In the genomic region with DNA sequence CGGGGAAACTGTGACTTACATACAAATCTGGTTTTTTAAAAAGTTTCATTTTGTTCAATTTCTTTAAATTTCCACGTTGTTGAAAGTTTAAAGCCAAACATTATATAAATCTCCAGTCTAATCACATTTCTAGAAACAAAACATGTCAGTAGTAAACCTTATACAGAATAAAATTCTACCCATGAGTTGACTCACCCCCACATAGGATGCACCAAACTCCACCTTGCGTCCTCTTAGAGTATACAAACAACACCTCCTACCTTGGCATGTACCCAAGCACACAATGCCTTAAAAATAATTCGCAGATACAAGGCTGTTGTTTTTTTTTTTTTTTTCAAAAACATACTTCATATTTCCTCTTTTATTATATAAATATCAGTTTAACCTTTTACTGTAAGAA, we compare ENCODE assay signal across 8 cellular contexts. TPM values are rescaled to one million over a fixed set of nuclear protein-coding genes. Genes with fewer than 3 reads are reported as not detected.
DNase-seq lines count a peak whose midpoint lies in the region; ATAC-seq and TF ChIP-seq lines count a peak whose summit lies in the region.

No MANE protein-coding gene starts in this region.

- TF ChIP-seq CTCF in heart right ventricle (IDR thresholded peaks at IDR 0.05) (peak in 1 of 9 donors; percentile 12), fibroblast of villous mesenchyme (IDR thresholded peaks at IDR 0.05; ENCODE audit: insufficient read depth, low read depth, low read length) (peak; percentile 26)

- H3K4me1 ChIP-seq in heart right ventricle, result peaks cover 4 to 78% (median 70%) of the 10 kb centered on the region in 9 donors

- ATAC-seq in heart right ventricle (no peak), Right ventricle myocardium inferior (no peak), HG02884 (IDR thresholded peaks at IDR 0.05; ENCODE audit: unreplicated experiment) (no peak)
- ATAC-seq in stimulated activated memory B cell treated with anti-CD40 and anti-IgM and Interleukin-4, amounts not matched to agents 10 μg/mL and 1 μg/mL and 100 μg/mL, for 72 hours, result no peak

- no peaks in the 10 kb centered on the region for H3K27me3 ChIP-seq in heart right ventricle

- H3K4me3 ChIP-seq in heart right ventricle (peak overlapping the region in 9 of 10 donors; percentile 11 to 98 (median 87)), fibroblast of villous mesenchyme (ENCODE audit: low read depth, low read length) (peak overlapping the region; percentile 63)

- no peaks in the 10 kb centered on the region for H3K9me3 ChIP-seq in heart right ventricle

- H3K27ac Mint-ChIP-seq in activated CD4-positive, alpha-beta memory T cell treated with anti-CD3 and anti-CD28 coated beads for 36 hours, result peak overlapping the region; percentile 52
- H3K27ac Mint-ChIP-seq in stimulated activated memory B cell treated with anti-CD40 and anti-IgM and Interleukin-4, amounts not matched to agents 10 μg/mL and 1 μg/mL and 100 μg/mL, for 72 hours, result peak overlapping the region; percentile 89

- intact Hi-C loops in heart right ventricle (cut with DNase I) (loop anchor here in 1 of 10 donors (10.0 kb wide), 1 partner anchor 776 kb away; no protein-coding TSS in a partner anchor), Right ventricle myocardium inferior (cut with DNase I) (loop anchor here (5.0 kb wide), 1 partner anchor 599 kb away; the partner anchor contains the start of gene ERC1)
- intact Hi-C loops in activated CD4-positive, alpha-beta memory T cell treated with anti-CD3 and anti-CD28 coated beads for 36 hours (cut with micrococcal nuclease), result loop anchor here (5.0 to 10.0 kb wide), 5 partner anchors 59 to 1026 kb away; partner anchors contain the start of genes ERC1 and WNK1

- H3K4me1 Mint-ChIP-seq in activated CD4-positive, alpha-beta memory T cell treated with anti-CD3 and anti-CD28 coated beads for 36 hours (ENCODE audit: low read depth), result peaks cover 47% of the 10 kb centered on the region
- H3K4me1 Mint-ChIP-seq in stimulated activated memory B cell treated with anti-CD40 and anti-IgM and Interleukin-4, amounts not matched to agents 10 μg/mL and 1 μg/mL and 100 μg/mL, for 72 hours, result peaks cover 70% of the 10 kb centered on the region

- peaks cover 0 to 11% (median 0%) of the 10 kb centered on the region in 9 donors for H3K36me3 ChIP-seq in heart right ventricle

- POLR2A ChIA-PET in activated CD4-positive, alpha-beta memory T cell treated with anti-CD3 and anti-CD28 coated beads for 36 hours (lab: Charles Lee), result no interaction called here

- DNase-seq in heart right ventricle, result no peak
- no peak for DNase-seq in Right ventricle myocardium inferior (ENCODE audit: missing footprints)
- DNase-seq in activated CD4-positive, alpha-beta memory T cell treated with anti-CD3 and anti-CD28 coated beads for 36 hours, result peak; percentile 35
- peak; percentile 55 for DNase-seq in fibroblast of villous mesenchyme (ENCODE audit: low read depth)
- no peak for DNase-seq in NCI-H82 (lab: John Stamatoyannopoulos, UW)
- DNase-seq in DMS153 (lab: John Stamatoyannopoulos, UW), result no peak

- WGBS in heart right ventricle, 2 donors, result 25 to 42% methylated on average over 4 of the region's 4 CpGs

- H3K4me3 Mint-ChIP-seq in activated CD4-positive, alpha-beta memory T cell treated with anti-CD3 and anti-CD28 coated beads for 36 hours, result peak overlapping the region; percentile 68
- peak overlapping the region; percentile 92 for H3K4me3 Mint-ChIP-seq in stimulated activated memory B cell treated with anti-CD40 and anti-IgM and Interleukin-4, amounts not matched to agents 10 μg/mL and 1 μg/mL and 100 μg/mL, for 72 hours

- H3K27me3 Mint-ChIP-seq in activated CD4-positive, alpha-beta memory T cell treated with anti-CD3 and anti-CD28 coated beads for 36 hours, result no peaks in the 10 kb centered on the region
- no peaks in the 10 kb centered on the region for H3K27me3 Mint-ChIP-seq in stimulated activated memory B cell treated with anti-CD40 and anti-IgM and Interleukin-4, amounts not matched to agents 10 μg/mL and 1 μg/mL and 100 μg/mL, for 72 hours

- CTCF ChIA-PET in activated CD4-positive, alpha-beta memory T cell treated with anti-CD3 and anti-CD28 coated beads for 36 hours (lab: Charles Lee), result interaction anchor here (6.9 kb wide), 1 partner anchor 474 kb away, joined by 80 read pairs; no protein-coding TSS in a partner anchor

- H3K9me3 Mint-ChIP-seq in activated CD4-positive, alpha-beta memory T cell treated with anti-CD3 and anti-CD28 coated beads for 36 hours, result no peaks in the 10 kb centered on the region
- no peaks in the 10 kb centered on the region for H3K9me3 Mint-ChIP-seq in stimulated activated memory B cell treated with anti-CD40 and anti-IgM and Interleukin-4, amounts not matched to agents 10 μg/mL and 1 μg/mL and 100 μg/mL, for 72 hours

- peak overlapping the region in 9 of 10 donors; percentile 17 to 96 (median 81) for H3K27ac ChIP-seq in heart right ventricle

- H3K36me3 Mint-ChIP-seq in activated CD4-positive, alpha-beta memory T cell treated with anti-CD3 and anti-CD28 coated beads for 36 hours, result peaks cover 17% of the 10 kb centered on the region
- H3K36me3 Mint-ChIP-seq in stimulated activated memory B cell treated with anti-CD40 and anti-IgM and Interleukin-4, amounts not matched to agents 10 μg/mL and 1 μg/mL and 100 μg/mL, for 72 hours, result peaks cover 16% of the 10 kb centered on the region

RNA-seq across cellular contexts. Expression of gene FBXL14, which starts 3.4 kb away (rescaled TPM):
- 1 to 10 TPM; 4.8 to 8.4 (median 7.0) TPM for total RNA-seq in heart right ventricle
- polyA plus RNA-seq in heart right ventricle, result 1 to 10 TPM; 1.5 to 4.4 TPM
- 6.2 TPM for total RNA-seq in Right ventricle myocardium inferior
- total RNA-seq in activated CD4-positive, alpha-beta memory T cell treated with anti-CD3 and anti-CD28 coated beads for 36 hours, result 10 to 100 TPM; 13.5 to 14.4 TPM
- 7.4 and 9.5 TPM in 2 replicates for total RNA-seq in fibroblast of villous mesenchyme

RNA-seq across cellular contexts. Expression of gene WNT5B, which starts 38.0 kb away (rescaled TPM):
- total RNA-seq in heart right ventricle, result 1 to 10 TPM in 5 of 10 donors, under 1 TPM in 5; 0.34 to 2.5 (median 1.2) TPM
- polyA plus RNA-seq in heart right ventricle, result 1 to 10 TPM; 1.6 to 2.4 TPM
- total RNA-seq in Right ventricle myocardium inferior, result 2.9 TPM
- not detected for total RNA-seq in activated CD4-positive, alpha-beta memory T cell treated with anti-CD3 and anti-CD28 coated beads for 36 hours
- total RNA-seq in fibroblast of villous mesenchyme, result 78.2 and 98.2 TPM in 2 replicates

Comparison
In these comparisons a context has a peak if more than half of its experiments do, and no peak if none do; other contexts are left out.
1. DNase-seq: peak in activated CD4-positive, alpha-beta memory T cell treated with anti-CD3 and anti-CD28 coated beads for 36 hours (single experiment) and fibroblast of villous mesenchyme (single experiment); none in heart right ventricle (0 of 2), Right ventricle myocardium inferior (single experiment), NCI-H82 (single experiment) and DMS153 (single experiment).
2. RNA of gene WNT5B, which starts 38.0 kb away (total RNA-seq): 78.2 to 98.2 TPM in fibroblast of villous mesenchyme; 2.9 TPM in Right ventricle myocardium inferior (single experiment), 0.34 to 2.5 TPM in heart right ventricle and not detected in activated CD4-positive, alpha-beta memory T cell treated with anti-CD3 and anti-CD28 coated beads for 36 hours; every median in the first group is over 10 times any median in the second.